18 cellular contexts compared by ENCODE assay signal in genomic region chr17:13727441-13728171, GRCh38.
DNase-seq lines count a peak whose midpoint lies in the region; ATAC-seq and TF ChIP-seq lines count a peak whose summit lies in the region.
"Had no signal": no experiment of that assay in that cellular context is flagged by ENCODE, and none has a peak within 500 bp of the region (broad histone marks: within the 10 kb centered on the region; RNA-seq: fewer than 3 reads in every experiment).

No MANE protein-coding gene starts in this region.

- ATAC-seq in activated CD4-positive, CD25-positive, alpha-beta regulatory T cell treated with anti-CD3 and anti-CD28 coated beads, Interleukin-2, amount 50 U/mL, for 24 hours = no peak
- ATAC-seq: heart right ventricle, T-cell had no signal

- peak; percentile 83 for DNase-seq in EH (ENCODE audit: low read depth)
- peak; percentile 67 for DNase-seq in NB4 (ENCODE audit: low read depth)
- peak; percentile 78 for DNase-seq in choroid plexus epithelial cell (ENCODE audit: low read depth)
- peak; percentile 33 for DNase-seq in renal cortical epithelial cell (ENCODE audit: low read depth)
- no peak for DNase-seq in NCI-H1930 (lab: John Stamatoyannopoulos, UW)
- no peak for DNase-seq in activated CD4-positive, alpha-beta T cell treated with anti-CD3 and anti-CD28 coated beads for 48 hours
- DNase-seq: activated CD8-positive, alpha-beta memory T cell treated with anti-CD3 and anti-CD28 coated beads, Interleukin-2, amount 50 U/mL, for 4 hours; activated naive CD4-positive, alpha-beta T cell treated with Interleukin-2 at 50 U/mL for 16 hours; CD4-positive, alpha-beta memory T cell; endodermal cell; heart right ventricle; kidney glomerular epithelial cell; NCI-H1105; NCI-H2227 treated with DMSO at 0.1 percent for 48 hours; occipital lobe; T-cell had no signal

- no peak overlapping the region for H3K4me3 ChIP-seq in NB4 (ENCODE audit: low read depth, low read length)
- no peak overlapping the region for H3K4me3 ChIP-seq in choroid plexus epithelial cell (ENCODE audit: low read depth, low read length)
- H3K4me3 ChIP-seq: cardiac muscle cell, heart right ventricle had no signal

- no peak for TF ChIP-seq POLR2A in NB4 (IDR thresholded peaks at IDR 0.05; ENCODE audit: extremely low read depth, insufficient read length)

- TF ChIP-seq CTCF in NB4 (IDR thresholded peaks at IDR 0.05; ENCODE audit: low read depth, low read length) (no peak), choroid plexus epithelial cell (conservative IDR thresholded peaks at IDR 0.05; ENCODE audit: low read depth, low read length) (no peak)

Comparison
In these comparisons a context has a peak if more than half of its experiments do, and no peak if none do; other contexts are left out.
1. DNase-seq: peak in EH (single experiment), NB4 (single experiment), choroid plexus epithelial cell (single experiment) and renal cortical epithelial cell (single experiment); none in NCI-H1930 (0 of 2) and activated CD4-positive, alpha-beta T cell treated with anti-CD3 and anti-CD28 coated beads for 48 hours (single experiment).